In genomic region chr6:110784610-110784979, GRCh38 we compare ENCODE assay signal across 19 cellular contexts.
DNase-seq lines count a peak whose midpoint lies in the region; ATAC-seq and TF ChIP-seq lines count a peak whose summit lies in the region.
"Had no signal": no experiment of that assay in that cellular context is flagged by ENCODE, and none has a peak within 500 bp of the region (broad histone marks: within the 10 kb centered on the region; RNA-seq: fewer than 3 reads in every experiment).

No MANE protein-coding gene starts in this region.

- peak overlapping the region in 1 of 2 donors; percentile 48 for H3K4me3 Mint-ChIP-seq in effector memory CD8-positive, alpha-beta T cell
- H3K4me3 Mint-ChIP-seq: GM23338; T-helper 1 cell treated with Interleukin-12 subunit alpha and Interleukin-12 subunit beta and Interleukin-4 antibody, amounts not matched to agents 30 μg/mL and 1 μg/mL, for 36 hours; type B pancreatic cell; WTC11 had no signal

- H3K27ac Mint-ChIP-seq in effector memory CD8-positive, alpha-beta T cell = peak overlapping the region; percentile 32 to 72
- H3K27ac Mint-ChIP-seq: GM23338; T-helper 1 cell treated with Interleukin-12 subunit alpha and Interleukin-12 subunit beta and Interleukin-4 antibody, amounts not matched to agents 30 μg/mL and 1 μg/mL, for 36 hours; type B pancreatic cell; WTC11 had no signal

- no peak for DNase-seq in effector memory CD8-positive, alpha-beta T cell
- DNase-seq: activated naive CD4-positive, alpha-beta T cell treated with anti-CD3 and anti-CD28 coated beads, Interleukin-2, amount 50 U/mL, for 16 hours; BE2C; brain microvascular endothelial cell; Calu3; esophagus squamous epithelium; NCI-H1105 treated with DMSO at 0.1 percent for 48 hours; posterior cingulate gyrus had no signal

- H3K4me1 Mint-ChIP-seq in effector memory CD8-positive, alpha-beta T cell (ENCODE audit: low read depth in 2 of 2) = peaks cover 32 to 43% of the 10 kb centered on the region in 2 donors
- H3K4me1 Mint-ChIP-seq: GM23338, WTC11 had no signal

- H3K9me3 Mint-ChIP-seq in effector memory CD8-positive, alpha-beta T cell = no peaks in the 10 kb centered on the region
- H3K9me3 Mint-ChIP-seq: GM23338 had no signal

- H3K27me3 Mint-ChIP-seq in effector memory CD8-positive, alpha-beta T cell = no peaks in the 10 kb centered on the region
- H3K27me3 Mint-ChIP-seq: type B pancreatic cell had no signal

- H3K36me3 Mint-ChIP-seq in effector memory CD8-positive, alpha-beta T cell (ENCODE audit: insufficient read depth) = peaks cover 4% of the 10 kb centered on the region

- ATAC-seq in GM18868 (IDR thresholded peaks at IDR 0.05; ENCODE audit: unreplicated experiment) (peak; percentile 26), GM21515 (IDR thresholded peaks at IDR 0.05; ENCODE audit: unreplicated experiment) (peak; percentile 19), HG03175 (IDR thresholded peaks at IDR 0.05; ENCODE audit: unreplicated experiment) (peak; percentile 24), SK-N-SH treated with all-trans-retinoic acid at 6 μM for 48 hours (no peak), HG03457 (IDR thresholded peaks at IDR 0.05; ENCODE audit: unreplicated experiment) (no peak), GM21786 (IDR thresholded peaks at IDR 0.05; ENCODE audit: unreplicated experiment) (no peak)
- ATAC-seq in effector memory CD8-positive, alpha-beta T cell (replicated peaks) = no peak
- ATAC-seq: GM23338, K562, WTC11 had no signal

TF ChIP-seq in SK-N-SH treated with all-trans-retinoic acid at 6 μM for 48 hours, 23 proteins besides CTCF, POLR2A, EP300 and RAD21:
- TF ChIP-seq ISL1 (CRISPR knock-in tag; IDR thresholded peaks at IDR 0.05) (no peak), PPARA (CRISPR knock-in tag; IDR thresholded peaks at IDR 0.05; ENCODE audit: borderline replicate concordance) (no peak), POU6F1 (CRISPR knock-in tag; IDR thresholded peaks at IDR 0.05; ENCODE audit: borderline replicate concordance, low read depth) (no peak), CSRNP3 (CRISPR knock-in tag; IDR thresholded peaks at IDR 0.05) (no peak)

Comparison
In these comparisons a context has a peak if more than half of its experiments do, and no peak if none do; other contexts are left out.
1. ATAC-seq: peak in GM18868 (single experiment), GM21515 (single experiment) and HG03175 (single experiment); none in effector memory CD8-positive, alpha-beta T cell (single experiment), SK-N-SH treated with all-trans-retinoic acid at 6 μM for 48 hours (single experiment), HG03457 (single experiment) and GM21786 (single experiment).